14 cellular contexts compared by ENCODE assay signal in genomic region chr17:79306688-79307323, GRCh38.
A peak's percentile ranks its signal among the peaks of the same experiment; 100 is the strongest.
DNase-seq lines count a peak whose midpoint lies in the region; ATAC-seq, FAIRE-seq and TF ChIP-seq lines count a peak whose summit lies in the region.
"Had no signal": no experiment of that assay in that cellular context is flagged by ENCODE, and none has a peak within 500 bp of the region (broad histone marks: within the 10 kb centered on the region; RNA-seq: fewer than 3 reads in every experiment).

No MANE protein-coding gene starts in this region.

- peak; percentile 93 to 97 (median 96) for ATAC-seq in pancreas
- no peak for ATAC-seq in GM18498 (IDR thresholded peaks at IDR 0.05; ENCODE audit: unreplicated experiment)
- ATAC-seq in gastroesophageal sphincter: no peak
- ATAC-seq in GM21528 (IDR thresholded peaks at IDR 0.05; ENCODE audit: low FRiP score, unreplicated experiment): no peak
- no peak for ATAC-seq in GM19452 (IDR thresholded peaks at IDR 0.05; ENCODE audit: unreplicated experiment)
- ATAC-seq: activated CD8-positive, alpha-beta memory T cell treated with anti-CD3 and anti-CD28 coated beads, Interleukin-2, amount 10 ng/mL, durations not matched to agents 7 days and 5 days had no signal

- no peaks in the 10 kb centered on the region for H3K27me3 ChIP-seq in pancreas
- peaks cover 89% of the 10 kb centered on the region for H3K27me3 ChIP-seq in gastroesophageal sphincter
- H3K27me3 ChIP-seq: ovary, Peyer's patch had no signal

- intact Hi-C loops in pancreas (cut with DNase I): no loop called here

- no peak for TF ChIP-seq CTCF in pancreas (IDR thresholded peaks at IDR 0.05)
- no peak for TF ChIP-seq CTCF in gastroesophageal sphincter (IDR thresholded peaks at IDR 0.05)

- FAIRE-seq in pancreas (lab: Jason Lieb, UNC): no peak
- FAIRE-seq: frontal cortex had no signal

- H3K27ac ChIP-seq in pancreas (peak overlapping the region in 3 of 4 donors; percentile 40 to 42 (median 41)), gastroesophageal sphincter (no peak overlapping the region)
- H3K27ac ChIP-seq: ovary, Peyer's patch had no signal

- H3K4me1 ChIP-seq in pancreas (peaks cover 17 to 25% (median 22%) of the 10 kb centered on the region in 3 donors), gastroesophageal sphincter (peaks cover 0 to 23% (median 6%) of the 10 kb centered on the region in 3 donors)
- H3K4me1 ChIP-seq: Peyer's patch had no signal

- TF ChIP-seq EP300 in gastroesophageal sphincter (IDR thresholded peaks at IDR 0.05): no peak

- in situ Hi-C loops in T47D (cut with HindIII; ENCODE audit: low pct_unique_long_range_greater_than_20kb, low sequenced_read_pairs): no loop called here

- no peak for TF ChIP-seq POLR2A in gastroesophageal sphincter (IDR thresholded peaks at IDR 0.05)

- H3K9me3 ChIP-seq in pancreas: no peaks in the 10 kb centered on the region
- no peaks in the 10 kb centered on the region for H3K9me3 ChIP-seq in gastroesophageal sphincter
- H3K9me3 ChIP-seq: ovary, Peyer's patch had no signal

- H3K4me3 ChIP-seq in pancreas: no peak overlapping the region
- no peak overlapping the region for H3K4me3 ChIP-seq in gastroesophageal sphincter
- H3K4me3 ChIP-seq: ovary, Peyer's patch had no signal

- DNase-seq in DMS153 treated with DMSO at 0.1 percent for 48 hours (lab: John Stamatoyannopoulos, UW; ENCODE audit: unreplicated experiment) (peak; percentile 39), NCI-H2107 (lab: John Stamatoyannopoulos, UW) (peak; percentile 49), T47D (ENCODE audit: low read depth in 1 of 2, low spot score in 1 of 2) (peak; percentile 32 to 38), pancreas (peak; percentile 73 to 86 (median 80))
- DNase-seq: activated CD8-positive, alpha-beta memory T cell treated with anti-CD3 and anti-CD28 coated beads, Interleukin-2, amount 10 ng/mL, durations not matched to agents 7 days and 5 days; Peyer's patch; stimulated activated CD4-positive, alpha-beta T cell treated with anti-CD3 and anti-CD28 coated beads, Interleukin-1b, Interleukin-23, amount 100 ng/mL, for 48 hours; stimulated activated naive CD4-positive, alpha-beta T cell had no signal

- 11 to 15% methylated on average over 22 of the region's 22 CpGs for WGBS in pancreas, 2 donors
- 49% methylated on average over 11 of the region's 22 CpGs; no CpG with 5 or more reads in 1 of the 2 donors for WGBS in gastroesophageal sphincter (ENCODE audit: low coverage in 1 of 2), 2 donors

- H3K36me3 ChIP-seq in pancreas: no peaks in the 10 kb centered on the region
- no peaks in the 10 kb centered on the region for H3K36me3 ChIP-seq in gastroesophageal sphincter
- H3K36me3 ChIP-seq: ovary, Peyer's patch had no signal

Comparison
In these comparisons a context has a peak if more than half of its experiments do, and no peak if none do; other contexts are left out.
1. ATAC-seq: peak in pancreas (4 of 4); none in GM18498 (single experiment), gastroesophageal sphincter (single experiment), GM21528 (single experiment) and GM19452 (single experiment).
2. H3K27ac ChIP-seq: peak in pancreas (3 of 4); none in gastroesophageal sphincter (0 of 4).
3. Peak in every context shown above with its lines, with median percentiles within 50 percentile points of each other: DNase-seq.